In the genomic region with DNA sequence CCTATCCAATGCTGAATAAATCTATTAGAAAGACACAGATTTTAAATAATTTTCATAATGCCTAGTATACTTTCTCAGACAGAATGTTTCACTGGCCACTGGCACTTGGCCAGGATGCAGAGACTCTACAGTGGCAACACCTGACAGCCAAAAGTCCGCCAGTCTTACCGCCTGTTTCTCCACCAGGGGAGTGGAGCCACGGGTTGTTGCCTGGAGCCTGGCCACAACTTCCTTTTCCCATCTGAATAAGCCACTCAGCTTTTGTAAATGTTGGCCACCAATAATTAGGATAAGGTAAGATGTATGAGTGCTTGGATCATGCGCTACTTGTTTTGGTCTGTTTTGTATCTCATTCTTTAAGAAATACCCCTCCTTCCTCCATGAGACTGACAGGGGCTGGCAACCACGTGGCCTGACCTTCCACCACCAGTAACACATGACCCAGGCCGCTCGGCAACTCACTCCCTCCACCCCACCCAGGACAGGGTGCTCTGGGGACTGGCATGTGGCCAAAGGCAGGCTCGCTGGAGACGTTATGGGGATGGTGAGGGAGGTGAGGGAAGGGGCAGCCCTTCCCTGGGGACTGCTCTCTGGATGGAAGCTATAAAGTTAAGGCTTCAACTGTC, we compare ENCODE assay signal across 1 cellular context.
TF ChIP-seq lines count a peak whose summit lies in the region.

No MANE protein-coding gene starts in this region.

TF ChIP-seq in K562, 482 proteins besides CTCF, POLR2A, EP300 and RAD21 (continued from another document):
- peak in 1 of 2 experiments; percentile 37 for TF ChIP-seq E2F6 (IDR thresholded peaks at IDR 0.05; ENCODE audit: borderline replicate concordance in 1 of 2, extremely low read depth in 1 of 2, insufficient read depth in 1 of 2, insufficient read length in 1 of 2, low read depth in 1 of 2, low read length in 1 of 2, poor library complexity in 1 of 2, severe bottlenecking in 1 of 2)
- TF ChIP-seq, protein P1, sequence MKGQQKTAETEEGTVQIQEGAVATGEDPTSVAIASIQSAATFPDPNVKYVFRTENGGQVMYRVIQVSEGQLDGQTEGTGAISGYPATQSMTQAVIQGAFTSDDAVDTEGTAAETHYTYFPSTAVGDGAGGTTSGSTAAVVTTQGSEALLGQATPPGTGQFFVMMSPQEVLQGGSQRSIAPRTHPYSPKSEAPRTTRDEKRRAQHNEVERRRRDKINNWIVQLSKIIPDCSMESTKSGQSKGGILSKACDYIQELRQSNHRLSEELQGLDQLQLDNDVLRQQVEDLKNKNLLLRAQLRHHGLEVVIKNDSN (CRISPR knock-in tag; IDR thresholded peaks at IDR 0.05) = peak; percentile 31; the same call in 1 of the 2 replicates
- peak; percentile 83 for TF ChIP-seq NFIC (IDR thresholded peaks at IDR 0.05)
- TF ChIP-seq, protein P2, sequence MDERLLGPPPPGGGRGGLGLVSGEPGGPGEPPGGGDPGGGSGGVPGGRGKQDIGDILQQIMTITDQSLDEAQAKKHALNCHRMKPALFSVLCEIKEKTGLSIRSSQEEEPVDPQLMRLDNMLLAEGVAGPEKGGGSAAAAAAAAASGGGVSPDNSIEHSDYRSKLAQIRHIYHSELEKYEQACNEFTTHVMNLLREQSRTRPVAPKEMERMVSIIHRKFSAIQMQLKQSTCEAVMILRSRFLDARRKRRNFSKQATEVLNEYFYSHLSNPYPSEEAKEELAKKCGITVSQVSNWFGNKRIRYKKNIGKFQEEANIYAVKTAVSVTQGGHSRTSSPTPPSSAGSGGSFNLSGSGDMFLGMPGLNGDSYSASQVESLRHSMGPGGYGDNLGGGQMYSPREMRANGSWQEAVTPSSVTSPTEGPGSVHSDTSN (CRISPR knock-in tag; IDR thresholded peaks at IDR 0.05; ENCODE audit: low read depth) = no peak
- TF ChIP-seq, protein P2 (tag; conservative IDR thresholded peaks at IDR 0.05; ENCODE audit: low read depth) = peak; percentile 67
- peak; percentile 53 for TF ChIP-seq USF2 (CRISPR knock-in tag; IDR thresholded peaks at IDR 0.05)
- TF ChIP-seq, protein P3, sequence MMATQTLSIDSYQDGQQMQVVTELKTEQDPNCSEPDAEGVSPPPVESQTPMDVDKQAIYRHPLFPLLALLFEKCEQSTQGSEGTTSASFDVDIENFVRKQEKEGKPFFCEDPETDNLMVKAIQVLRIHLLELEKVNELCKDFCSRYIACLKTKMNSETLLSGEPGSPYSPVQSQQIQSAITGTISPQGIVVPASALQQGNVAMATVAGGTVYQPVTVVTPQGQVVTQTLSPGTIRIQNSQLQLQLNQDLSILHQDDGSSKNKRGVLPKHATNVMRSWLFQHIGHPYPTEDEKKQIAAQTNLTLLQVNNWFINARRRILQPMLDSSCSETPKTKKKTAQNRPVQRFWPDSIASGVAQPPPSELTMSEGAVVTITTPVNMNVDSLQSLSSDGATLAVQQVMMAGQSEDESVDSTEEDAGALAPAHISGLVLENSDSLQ (IDR thresholded peaks at IDR 0.05) = peak; percentile 82
- TF ChIP-seq LEF1 (IDR thresholded peaks at IDR 0.05) = no peak
- no peak for TF ChIP-seq XRCC5 (IDR thresholded peaks at IDR 0.05; ENCODE audit: low read depth, low read length)
- TF ChIP-seq ARID2 (IDR thresholded peaks at IDR 0.05) = no peak
- no peak for TF ChIP-seq THRB (CRISPR knock-in tag; conservative IDR thresholded peaks at IDR 0.05)
- no peak for TF ChIP-seq ZNF395 (CRISPR knock-in tag; IDR thresholded peaks at IDR 0.05)
- TF ChIP-seq, protein P4, sequence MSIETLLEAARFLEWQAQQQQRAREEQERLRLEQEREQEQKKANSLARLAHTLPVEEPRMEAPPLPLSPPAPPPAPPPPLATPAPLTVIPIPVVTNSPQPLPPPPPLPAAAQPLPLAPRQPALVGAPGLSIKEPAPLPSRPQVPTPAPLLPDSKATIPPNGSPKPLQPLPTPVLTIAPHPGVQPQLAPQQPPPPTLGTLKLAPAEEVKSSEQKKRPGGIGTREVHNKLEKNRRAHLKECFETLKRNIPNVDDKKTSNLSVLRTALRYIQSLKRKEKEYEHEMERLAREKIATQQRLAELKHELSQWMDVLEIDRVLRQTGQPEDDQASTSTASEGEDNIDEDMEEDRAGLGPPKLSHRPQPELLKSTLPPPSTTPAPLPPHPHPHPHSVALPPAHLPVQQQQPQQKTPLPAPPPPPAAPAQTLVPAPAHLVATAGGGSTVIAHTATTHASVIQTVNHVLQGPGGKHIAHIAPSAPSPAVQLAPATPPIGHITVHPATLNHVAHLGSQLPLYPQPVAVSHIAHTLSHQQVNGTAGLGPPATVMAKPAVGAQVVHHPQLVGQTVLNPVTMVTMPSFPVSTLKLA (conservative IDR thresholded peaks at IDR 0.05) = peak; percentile 38 to 66
